8 cellular contexts compared by ENCODE assay signal in the genomic region with DNA sequence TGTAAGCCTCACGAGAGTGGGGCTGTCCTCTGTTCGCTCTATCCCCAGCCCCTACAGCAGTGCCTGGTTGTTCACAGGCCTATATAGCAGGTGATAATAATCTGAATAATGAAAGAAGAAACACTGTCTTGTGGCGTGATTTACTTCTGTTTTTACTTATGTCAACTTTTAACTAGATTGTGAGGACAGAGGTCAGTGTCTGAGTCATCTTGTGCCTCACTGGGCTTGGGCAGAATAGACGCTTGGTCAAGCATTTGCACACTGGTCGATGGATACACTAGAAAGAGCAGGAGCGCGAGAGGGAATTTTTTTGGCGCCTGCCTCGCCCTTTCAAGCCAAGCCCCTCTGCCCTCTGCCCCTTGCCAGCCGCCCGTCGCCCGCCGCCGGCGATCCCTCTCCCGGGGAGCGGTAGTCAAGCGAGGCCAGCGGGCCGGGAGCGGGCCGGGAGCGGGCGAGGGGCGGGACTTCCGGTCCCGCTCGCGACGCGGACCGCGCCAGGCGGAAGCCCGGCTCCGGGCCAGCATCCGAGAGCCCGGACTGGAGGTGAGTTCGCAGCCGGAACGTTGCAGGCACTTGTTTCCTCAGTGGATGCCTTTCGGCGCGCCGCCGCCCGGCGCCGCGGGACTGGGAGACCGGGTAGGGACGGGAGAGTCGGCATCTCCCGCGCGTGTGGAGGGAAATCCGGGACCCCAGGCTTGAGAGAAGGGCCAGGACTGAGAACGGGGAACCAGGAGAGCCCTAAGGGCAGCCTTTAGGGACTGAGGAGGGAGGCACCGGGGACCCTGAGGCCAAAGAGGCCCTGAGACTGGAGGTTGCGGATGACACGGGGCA. TPM values are rescaled to one million over a fixed set of nuclear protein-coding genes. Genes with fewer than 3 reads are reported as not detected.
A peak's percentile ranks its signal among the peaks of the same experiment; 100 is the strongest.
DNase-seq lines count a peak whose midpoint lies in the region; ATAC-seq and TF ChIP-seq lines count a peak whose summit lies in the region.

A gene with protein sequence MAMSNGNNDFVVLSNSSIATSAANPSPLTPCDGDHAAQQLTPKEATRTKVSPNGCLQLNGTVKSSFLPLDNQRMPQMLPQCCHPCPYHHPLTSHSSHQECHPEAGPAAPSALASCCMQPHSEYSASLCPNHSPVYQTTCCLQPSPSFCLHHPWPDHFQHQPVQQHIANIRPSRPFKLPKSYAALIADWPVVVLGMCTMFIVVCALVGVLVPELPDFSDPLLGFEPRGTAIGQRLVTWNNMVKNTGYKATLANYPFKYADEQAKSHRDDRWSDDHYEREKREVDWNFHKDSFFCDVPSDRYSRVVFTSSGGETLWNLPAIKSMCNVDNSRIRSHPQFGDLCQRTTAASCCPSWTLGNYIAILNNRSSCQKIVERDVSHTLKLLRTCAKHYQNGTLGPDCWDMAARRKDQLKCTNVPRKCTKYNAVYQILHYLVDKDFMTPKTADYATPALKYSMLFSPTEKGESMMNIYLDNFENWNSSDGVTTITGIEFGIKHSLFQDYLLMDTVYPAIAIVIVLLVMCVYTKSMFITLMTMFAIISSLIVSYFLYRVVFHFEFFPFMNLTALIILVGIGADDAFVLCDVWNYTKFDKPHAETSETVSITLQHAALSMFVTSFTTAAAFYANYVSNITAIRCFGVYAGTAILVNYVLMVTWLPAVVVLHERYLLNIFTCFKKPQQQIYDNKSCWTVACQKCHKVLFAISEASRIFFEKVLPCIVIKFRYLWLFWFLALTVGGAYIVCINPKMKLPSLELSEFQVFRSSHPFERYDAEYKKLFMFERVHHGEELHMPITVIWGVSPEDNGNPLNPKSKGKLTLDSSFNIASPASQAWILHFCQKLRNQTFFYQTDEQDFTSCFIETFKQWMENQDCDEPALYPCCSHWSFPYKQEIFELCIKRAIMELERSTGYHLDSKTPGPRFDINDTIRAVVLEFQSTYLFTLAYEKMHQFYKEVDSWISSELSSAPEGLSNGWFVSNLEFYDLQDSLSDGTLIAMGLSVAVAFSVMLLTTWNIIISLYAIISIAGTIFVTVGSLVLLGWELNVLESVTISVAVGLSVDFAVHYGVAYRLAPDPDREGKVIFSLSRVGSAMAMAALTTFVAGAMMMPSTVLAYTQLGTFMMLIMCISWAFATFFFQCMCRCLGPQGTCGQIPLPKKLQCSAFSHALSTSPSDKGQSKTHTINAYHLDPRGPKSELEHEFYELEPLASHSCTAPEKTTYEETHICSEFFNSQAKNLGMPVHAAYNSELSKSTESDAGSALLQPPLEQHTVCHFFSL (N-terminal part only) (plus strand): TSS at position 504 of the 831 bp plus-strand sequence. CDS start 127,785 bp downstream, outside the sequence.

- peak within 1 kb of the TSS; percentile 84 for H3K27ac Mint-ChIP-seq in activated naive CD4-positive, alpha-beta T cell treated with anti-CD3 and anti-CD28 coated beads, Interleukin-2, amount 10 ng/mL, durations not matched to agents 7 days and 5 days

- peaks cover 14% of the 10 kb centered on the region; the same call in 1 of the 2 replicates for H4K20me1 ChIP-seq in Karpas-422 (ENCODE audit: insufficient read depth, low read depth, low read length)

- H3K4me1 ChIP-seq in Karpas-422 (ENCODE audit: low read length) (peaks cover 13% of the 10 kb centered on the region), neutrophil (ENCODE audit: control insufficient read depth in 1 of 2, insufficient read depth in 1 of 2, low read depth in 1 of 2, low read length in 1 of 2) (peaks cover 6 to 25% of the 10 kb centered on the region in 2 experiments)

- no peak for TF ChIP-seq CTCF in neutrophil (IDR thresholded peaks at IDR 0.05)

- H3K27me3 Mint-ChIP-seq in activated naive CD4-positive, alpha-beta T cell treated with anti-CD3 and anti-CD28 coated beads, Interleukin-2, amount 10 ng/mL, durations not matched to agents 7 days and 5 days = peaks cover 9% of the 10 kb centered on the region

- H3K9me3 ChIP-seq in Karpas-422 (ENCODE audit: low read length) (no peaks in the 10 kb centered on the region), neutrophil (no peaks in the 10 kb centered on the region)

- peak within 1 kb of the TSS; percentile 93 for H2AFZ ChIP-seq in Karpas-422 (ENCODE audit: low read length)

- H3K4me2 ChIP-seq in Karpas-422 (ENCODE audit: low read depth, low read length, poor library complexity, severe bottlenecking) = peak within 1 kb of the TSS; percentile 80

- H3K4me3 ChIP-seq in Karpas-422 (ENCODE audit: low read length) (peak within 1 kb of the TSS; percentile 98), neutrophil (ENCODE audit: low read depth in 1 of 2, low read length in 1 of 2) (peak within 1 kb of the TSS; percentile 69 to 75)

- peak; percentile 81 for DNase-seq in EL
- DNase-seq in Karpas-422 = peak; percentile 91
- peak; percentile 47 for DNase-seq in SHP77 treated with DMSO at 0.1 percent for 48 hours (lab: John Stamatoyannopoulos, UW)
- peak; percentile 79 for DNase-seq in activated naive CD4-positive, alpha-beta T cell treated with anti-CD3 and anti-CD28 coated beads, Interleukin-2, amount 10 ng/mL, durations not matched to agents 7 days and 5 days
- DNase-seq in germinal center (ENCODE audit: low spot score) = peak; percentile 82
- DNase-seq in superior temporal gyrus (ENCODE audit: extremely low spot score) = peak; percentile 74

- H3K27ac ChIP-seq in Karpas-422 (ENCODE audit: low read length) (no peak within 1 kb of the TSS), neutrophil (peak within 1 kb of the TSS; percentile 59)

- peaks cover 22% of the 10 kb centered on the region for H3K4me1 Mint-ChIP-seq in activated naive CD4-positive, alpha-beta T cell treated with anti-CD3 and anti-CD28 coated beads, Interleukin-2, amount 10 ng/mL, durations not matched to agents 7 days and 5 days

- peak; percentile 89 for ATAC-seq in GM21825 (IDR thresholded peaks at IDR 0.05; ENCODE audit: unreplicated experiment)

- no peaks in the 10 kb centered on the region for H3K36me3 ChIP-seq in Karpas-422 (ENCODE audit: insufficient read depth, low read length)
- no peaks in the 10 kb centered on the region for H3K36me3 ChIP-seq in neutrophil

- peak within 1 kb of the TSS; percentile 79 for H3K4me3 Mint-ChIP-seq in activated naive CD4-positive, alpha-beta T cell treated with anti-CD3 and anti-CD28 coated beads, Interleukin-2, amount 10 ng/mL, durations not matched to agents 7 days and 5 days

- H3K27me3 ChIP-seq in Karpas-422 (ENCODE audit: low read length) (no peaks in the 10 kb centered on the region), neutrophil (peaks cover 10% of the 10 kb centered on the region)

- no peaks in the 10 kb centered on the region for H3K9me2 ChIP-seq in Karpas-422 (replicated peaks; ENCODE audit: insufficient read depth, low read length)

- no peaks in the 10 kb centered on the region for H3K79me2 ChIP-seq in Karpas-422 (ENCODE audit: low read length)

- no peaks in the 10 kb centered on the region for H3K9me3 Mint-ChIP-seq in activated naive CD4-positive, alpha-beta T cell treated with anti-CD3 and anti-CD28 coated beads, Interleukin-2, amount 10 ng/mL, durations not matched to agents 7 days and 5 days

- H3K36me3 Mint-ChIP-seq in activated naive CD4-positive, alpha-beta T cell treated with anti-CD3 and anti-CD28 coated beads, Interleukin-2, amount 10 ng/mL, durations not matched to agents 7 days and 5 days = no peaks in the 10 kb centered on the region

- peak within 1 kb of the TSS; percentile 96 for H3K9ac ChIP-seq in Karpas-422 (ENCODE audit: low read length)

- CTCF ChIA-PET in activated naive CD4-positive, alpha-beta T cell treated with anti-CD3 and anti-CD28 coated beads, Interleukin-2, amount 10 ng/mL, durations not matched to agents 7 days and 5 days (lab: Charles Lee) = no interaction called here

RNA-seq across cellular contexts. Expression of the gene that starts here (rescaled TPM):
- total RNA-seq in Karpas-422 (2014; rRNA removed; shearing (Covaris generic); ENCODE audit: low replicate concordance) = 0.18 and 1.2 TPM in 2 replicates
